23 cellular contexts compared by ENCODE assay signal in genomic region chr3:44969779-44970178, GRCh38. TPM values are rescaled to one million over a fixed set of nuclear protein-coding genes. Genes with fewer than 3 reads are reported as not detected.
A peak's percentile ranks its signal among the peaks of the same experiment; 100 is the strongest.
DNase-seq lines count a peak whose midpoint lies in the region; ATAC-seq and TF ChIP-seq lines count a peak whose summit lies in the region.
"Had no signal": no experiment of that assay in that cellular context is flagged by ENCODE, and none has a peak within 500 bp of the region (broad histone marks: within the 10 kb centered on the region; RNA-seq: fewer than 3 reads in every experiment).

No MANE protein-coding gene starts in this region.

- CTCF ChIA-PET in activated CD8-positive, alpha-beta memory T cell treated with anti-CD3 and anti-CD28 coated beads, Interleukin-2, amount 10 ng/mL, durations not matched to agents 7 days and 5 days (lab: Charles Lee) = no interaction called here
- CTCF ChIA-PET in OCI-LY7 (lab: Charles Lee; ENCODE audit: unreplicated experiment) = interaction anchor here (0.6 kb wide), 1 partner anchor 196 kb away, joined by 3 read pairs; no protein-coding TSS in a partner anchor

- BruUV-seq in OCI-LY7 (replicated peaks; lab: Mats Ljungman, UMichigan) = no TSS peak

- peak overlapping the region; percentile 75 for H3K27ac ChIP-seq in OCI-LY7 (ENCODE audit: low read depth, low read length, poor library complexity, severe bottlenecking)
- H3K27ac ChIP-seq in stomach = peak overlapping the region in 2 of 5 donors; percentile 36 to 80
- H3K27ac ChIP-seq: A549, KMS-11, parathyroid adenoma, right lobe of liver had no signal

- no peak for DNase-seq in activated CD8-positive, alpha-beta memory T cell treated with anti-CD3 and anti-CD28 coated beads, Interleukin-2, amount 10 ng/mL, durations not matched to agents 7 days and 5 days
- DNase-seq in activated CD8-positive, alpha-beta memory T cell treated with anti-CD3 and anti-CD28 coated beads, Interleukin-2, amount 50 U/mL, for 4 hours = no peak
- DNase-seq in OCI-LY7 (ENCODE audit: low spot score) = peak; percentile 46
- no peak for DNase-seq in effector memory CD8-positive, alpha-beta T cell
- peak; percentile 8 for DNase-seq in stomach
- no peak for DNase-seq in NCI-H1694 treated with DMSO at 0.1 percent for 48 hours (lab: John Stamatoyannopoulos, UW)
- DNase-seq in erythroblast (lab: John Stamatoyannopoulos, UW) = no peak
- DNase-seq in SKM-1 treated with dmso at 0.1 percent for 144 hours (lab: John Stamatoyannopoulos, UW; ENCODE audit: unreplicated experiment) = no peak
- DNase-seq: activated CD4-positive, alpha-beta T cell treated with anti-CD3 and anti-CD28 coated beads for 48 hours; activated effector memory CD4-positive, alpha-beta T cell treated with anti-CD3 and anti-CD28 coated beads, Interleukin-2, amount 50 U/mL, for 16 hours; C1 segment of cervical spinal cord; GOT3; hippocampal formation; NCI-H1092 treated with DMSO at 0.1 percent for 48 hours; NCI-H2029 treated with DMSO at 0.1 percent for 48 hours; NCI-H446; right lobe of liver had no signal

- peaks cover 69% of the 10 kb centered on the region for H3K4me1 Mint-ChIP-seq in activated CD8-positive, alpha-beta memory T cell treated with anti-CD3 and anti-CD28 coated beads, Interleukin-2, amount 10 ng/mL, durations not matched to agents 7 days and 5 days
- peaks cover 45 to 79% of the 10 kb centered on the region in 2 donors for H3K4me1 Mint-ChIP-seq in effector memory CD8-positive, alpha-beta T cell (ENCODE audit: low read depth in 2 of 2)

- TF ChIP-seq POLR2A in stomach (IDR thresholded peaks at IDR 0.05) (no peak), erythroblast (IDR thresholded peaks at IDR 0.05; ENCODE audit: low read length) (no peak)

- 75 to 92% (median 83%) methylated on average over 3 of the region's 3 CpGs for WGBS in stomach, 5 donors

- H2AFZ ChIP-seq in OCI-LY7 (ENCODE audit: low read length) = no peak overlapping the region
- H2AFZ ChIP-seq: parathyroid adenoma had no signal

- H3K4me1 ChIP-seq in OCI-LY7 (ENCODE audit: insufficient read depth, low read length, poor library complexity, severe bottlenecking) (peaks cover 64% of the 10 kb centered on the region), stomach (peaks cover 5 to 87% (median 29%) of the 10 kb centered on the region in 4 donors)

- no peaks in the 10 kb centered on the region for H3K9me3 Mint-ChIP-seq in activated CD8-positive, alpha-beta memory T cell treated with anti-CD3 and anti-CD28 coated beads, Interleukin-2, amount 10 ng/mL, durations not matched to agents 7 days and 5 days (ENCODE audit: low read depth)
- H3K9me3 Mint-ChIP-seq in effector memory CD8-positive, alpha-beta T cell = no peaks in the 10 kb centered on the region

- peaks cover 32% of the 10 kb centered on the region for H3K36me3 ChIP-seq in OCI-LY7 (ENCODE audit: insufficient read depth, low read length)
- no peaks in the 10 kb centered on the region for H3K36me3 ChIP-seq in stomach
- H3K36me3 ChIP-seq: right lobe of liver had no signal

- H3K4me3 Mint-ChIP-seq in activated CD8-positive, alpha-beta memory T cell treated with anti-CD3 and anti-CD28 coated beads, Interleukin-2, amount 10 ng/mL, durations not matched to agents 7 days and 5 days = no peak overlapping the region
- peak overlapping the region; percentile 15 to 54 for H3K4me3 Mint-ChIP-seq in effector memory CD8-positive, alpha-beta T cell

- peaks cover 38% of the 10 kb centered on the region; the same call in 1 of the 2 replicates for H4K20me1 ChIP-seq in OCI-LY7 (ENCODE audit: insufficient read depth, low read length)

- TF ChIP-seq CTCF in OCI-LY7 (conservative IDR thresholded peaks at IDR 0.05; ENCODE audit: low read length) (no peak), stomach (IDR thresholded peaks at IDR 0.05) (no peak)

- peaks cover 9% of the 10 kb centered on the region for H3K36me3 Mint-ChIP-seq in activated CD8-positive, alpha-beta memory T cell treated with anti-CD3 and anti-CD28 coated beads, Interleukin-2, amount 10 ng/mL, durations not matched to agents 7 days and 5 days
- peaks cover 5% of the 10 kb centered on the region for H3K36me3 Mint-ChIP-seq in effector memory CD8-positive, alpha-beta T cell (ENCODE audit: insufficient read depth)

- peak overlapping the region; percentile 84 for H3K4me2 ChIP-seq in OCI-LY7 (ENCODE audit: low read length)
- H3K4me2 ChIP-seq: A549, KMS-11 had no signal

- peak overlapping the region; percentile 26 for H3K4me3 ChIP-seq in OCI-LY7 (ENCODE audit: low read depth, low read length, poor library complexity, severe bottlenecking)
- no peak overlapping the region for H3K4me3 ChIP-seq in stomach
- H3K4me3 ChIP-seq: A549, lung, right lobe of liver had no signal

- no peak for ATAC-seq in activated CD8-positive, alpha-beta memory T cell treated with anti-CD3 and anti-CD28 coated beads, Interleukin-2, amount 10 ng/mL, durations not matched to agents 7 days and 5 days
- ATAC-seq in effector memory CD8-positive, alpha-beta T cell (replicated peaks) = peak; percentile 81
- ATAC-seq: A549 had no signal

- peaks cover 89% of the 10 kb centered on the region for H3K79me2 ChIP-seq in OCI-LY7 (ENCODE audit: insufficient read depth, low read depth, low read length)

- no peaks in the 10 kb centered on the region for H3K9me3 ChIP-seq in OCI-LY7 (ENCODE audit: low read length)
- no peaks in the 10 kb centered on the region for H3K9me3 ChIP-seq in stomach
- H3K9me3 ChIP-seq: A549, right lobe of liver had no signal

- H3K9me2 ChIP-seq in OCI-LY7 (ENCODE audit: insufficient read depth, low read length) = no peaks in the 10 kb centered on the region

- intact Hi-C loops in OCI-LY7 (cut with micrococcal nuclease; ENCODE audit: unreplicated experiment) = loop anchor here (2.0 to 10.0 kb wide), 2 partner anchors 207 to 635 kb away; partner anchors contain the start of gene TCAIM
- intact Hi-C loops in stomach (cut with DNase I; ENCODE audit: low total_unique reads) = no loop called here

- POLR2A ChIA-PET in OCI-LY7 (lab: Charles Lee) = no interaction called here

- H3K27me3 Mint-ChIP-seq in activated CD8-positive, alpha-beta memory T cell treated with anti-CD3 and anti-CD28 coated beads, Interleukin-2, amount 10 ng/mL, durations not matched to agents 7 days and 5 days = no peaks in the 10 kb centered on the region
- no peaks in the 10 kb centered on the region for H3K27me3 Mint-ChIP-seq in effector memory CD8-positive, alpha-beta T cell

- peak overlapping the region; percentile 39 for H3K27ac Mint-ChIP-seq in activated CD8-positive, alpha-beta memory T cell treated with anti-CD3 and anti-CD28 coated beads, Interleukin-2, amount 10 ng/mL, durations not matched to agents 7 days and 5 days
- peak overlapping the region; percentile 80 to 85 for H3K27ac Mint-ChIP-seq in effector memory CD8-positive, alpha-beta T cell

- no peaks in the 10 kb centered on the region for H3K27me3 ChIP-seq in stomach
- H3K27me3 ChIP-seq: right lobe of liver had no signal

- TF ChIP-seq EP300 in stomach (IDR thresholded peaks at IDR 0.05) = no peak

RNA-seq across cellular contexts. Expression of gene ZDHHC3, which starts 6.2 kb away (rescaled TPM):
- total RNA-seq in activated CD8-positive, alpha-beta memory T cell treated with anti-CD3 and anti-CD28 coated beads, Interleukin-2, amount 10 ng/mL, durations not matched to agents 7 days and 5 days = 10 to 100 TPM; 54.0 to 54.9 TPM
- 50.8 and 53.1 TPM in 2 replicates for total RNA-seq in OCI-LY7 (2014; rRNA removed; shearing (Covaris generic))
- total RNA-seq in OCI-LY7 (2022) (53.6 and 63.6 TPM in 2 replicates), stomach (100 to 1,000 TPM in 1 of 5 donors, 10 to 100 TPM in 4; 77.2 to 140 (median 78.8) TPM)
- polyA plus RNA-seq in stomach = 10 to 100 TPM; 29.8 to 60.2 (median 33.7) TPM

RNA-seq across cellular contexts. Expression of gene EXOSC7, which starts 6.3 kb away (rescaled TPM):
- 10 to 100 TPM; 51.3 to 66.1 TPM for total RNA-seq in activated CD8-positive, alpha-beta memory T cell treated with anti-CD3 and anti-CD28 coated beads, Interleukin-2, amount 10 ng/mL, durations not matched to agents 7 days and 5 days
- total RNA-seq in OCI-LY7 (2014; rRNA removed; shearing (Covaris generic)) = 60.3 and 71.5 TPM in 2 replicates
- total RNA-seq in OCI-LY7 (2022) = 50.5 and 65.3 TPM in 2 replicates
- 10 to 100 TPM; 29.5 to 57.4 (median 45.5) TPM for total RNA-seq in stomach
- polyA plus RNA-seq in stomach = 10 to 100 TPM; 34.9 to 46.2 (median 39.7) TPM

RNA-seq across cellular contexts. Expression of gene CLEC3B, which starts 56.3 kb away (rescaled TPM):
- not detected for total RNA-seq in activated CD8-positive, alpha-beta memory T cell treated with anti-CD3 and anti-CD28 coated beads, Interleukin-2, amount 10 ng/mL, durations not matched to agents 7 days and 5 days
- 1.3 TPM in 1 of 2 replicates, not detected in the other for total RNA-seq in OCI-LY7 (2014; rRNA removed; shearing (Covaris generic))
- total RNA-seq in OCI-LY7 (2022) (not detected in 2 replicates), stomach (100 to 1,000 TPM in 1 of 5 donors, 10 to 100 TPM in 2, not detected in 2; 25.4 to 199 (median 73.6) TPM)
- polyA plus RNA-seq in stomach = 10 to 100 TPM; 16.7 to 29.7 (median 24.0) TPM
- total RNA-seq: bronchial epithelial cell, HT1080 had no signal
- polyA plus RNA-seq: A549 had no signal

Comparison
In these comparisons a context has a peak if more than half of its experiments do, and no peak if none do; other contexts are left out.
1. DNase-seq: peak in OCI-LY7 (single experiment) and stomach (single experiment); none in activated CD8-positive, alpha-beta memory T cell treated with anti-CD3 and anti-CD28 coated beads, Interleukin-2, amount 10 ng/mL, durations not matched to agents 7 days and 5 days (single experiment), activated CD8-positive, alpha-beta memory T cell treated with anti-CD3 and anti-CD28 coated beads, Interleukin-2, amount 50 U/mL, for 4 hours (single experiment), effector memory CD8-positive, alpha-beta T cell (0 of 3), NCI-H1694 treated with DMSO at 0.1 percent for 48 hours (single experiment), erythroblast (0 of 2) and SKM-1 treated with dmso at 0.1 percent for 144 hours (single experiment).